Comparison of ENCODE assay signal across 1 cellular context in the genomic region with DNA sequence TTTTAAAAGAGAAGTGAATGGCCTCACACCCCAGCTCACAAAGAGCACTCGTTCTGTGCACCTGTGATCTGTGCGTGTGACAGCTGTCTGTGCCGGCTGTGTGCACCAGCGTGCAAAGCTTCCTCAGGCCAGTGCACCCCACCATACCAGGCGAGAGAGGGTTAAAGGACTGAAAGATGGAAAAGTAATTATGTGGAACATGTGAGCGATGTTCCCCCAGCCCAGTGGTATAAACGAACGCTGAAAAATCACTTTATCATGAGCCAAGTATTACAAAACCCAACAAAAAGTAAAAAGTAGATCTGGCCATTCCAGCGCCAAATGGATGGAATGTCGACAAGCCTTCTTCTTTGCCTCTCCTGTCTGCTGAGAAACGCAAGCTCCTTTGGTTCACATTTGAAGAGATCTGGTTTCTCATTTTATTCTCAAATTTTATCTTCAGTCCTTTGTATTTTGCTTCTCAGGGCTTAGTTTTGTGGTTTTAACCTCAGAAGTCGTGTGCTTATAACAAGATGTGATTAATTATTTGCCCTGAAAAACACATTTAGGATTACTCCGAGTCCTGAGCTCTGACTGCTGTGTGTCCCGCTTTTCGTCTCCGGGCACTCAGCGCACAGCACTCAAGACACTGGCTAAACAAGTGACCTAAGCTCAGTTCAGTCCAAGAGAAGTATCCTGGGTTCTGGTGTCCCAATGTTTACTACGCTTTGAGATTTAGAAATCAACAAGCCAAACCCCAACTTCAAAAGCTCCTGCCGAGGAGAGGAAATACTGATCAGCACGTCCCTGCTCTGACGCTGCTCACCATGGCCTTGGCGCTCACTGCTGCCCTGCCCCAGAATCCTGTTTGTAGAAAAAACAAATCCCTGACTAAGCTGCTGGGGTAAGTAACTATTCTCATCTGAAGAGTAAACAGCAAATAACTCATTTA.
A peak's percentile ranks its signal among the peaks of the same experiment; 100 is the strongest.
TF ChIP-seq lines count a peak whose summit lies in the region.

No MANE protein-coding gene starts in this region.

TF ChIP-seq in HepG2, 621 proteins besides CTCF, POLR2A, EP300 and RAD21 (continued from another document and continues in another):
- TF ChIP-seq, protein P1, sequence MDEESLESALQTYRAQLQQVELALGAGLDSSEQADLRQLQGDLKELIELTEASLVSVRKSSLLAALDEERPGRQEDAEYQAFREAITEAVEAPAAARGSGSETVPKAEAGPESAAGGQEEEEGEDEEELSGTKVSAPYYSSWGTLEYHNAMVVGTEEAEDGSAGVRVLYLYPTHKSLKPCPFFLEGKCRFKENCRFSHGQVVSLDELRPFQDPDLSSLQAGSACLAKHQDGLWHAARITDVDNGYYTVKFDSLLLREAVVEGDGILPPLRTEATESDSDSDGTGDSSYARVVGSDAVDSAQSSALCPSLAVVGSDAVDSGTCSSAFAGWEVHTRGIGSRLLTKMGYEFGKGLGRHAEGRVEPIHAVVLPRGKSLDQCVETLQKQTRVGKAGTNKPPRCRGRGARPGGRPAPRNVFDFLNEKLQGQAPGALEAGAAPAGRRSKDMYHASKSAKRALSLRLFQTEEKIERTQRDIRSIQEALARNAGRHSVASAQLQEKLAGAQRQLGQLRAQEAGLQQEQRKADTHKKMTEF (CRISPR knock-in tag; IDR thresholded peaks at IDR 0.05), result no peak
- peak; percentile 83; the same call in 1 of the 2 replicates for TF ChIP-seq FOXJ3 (CRISPR knock-in tag; IDR thresholded peaks at IDR 0.05; ENCODE audit: borderline replicate concordance)
- no peak for TF ChIP-seq CAMTA2 (CRISPR knock-in tag; IDR thresholded peaks at IDR 0.05; ENCODE audit: borderline replicate concordance)
- TF ChIP-seq, protein P2, sequence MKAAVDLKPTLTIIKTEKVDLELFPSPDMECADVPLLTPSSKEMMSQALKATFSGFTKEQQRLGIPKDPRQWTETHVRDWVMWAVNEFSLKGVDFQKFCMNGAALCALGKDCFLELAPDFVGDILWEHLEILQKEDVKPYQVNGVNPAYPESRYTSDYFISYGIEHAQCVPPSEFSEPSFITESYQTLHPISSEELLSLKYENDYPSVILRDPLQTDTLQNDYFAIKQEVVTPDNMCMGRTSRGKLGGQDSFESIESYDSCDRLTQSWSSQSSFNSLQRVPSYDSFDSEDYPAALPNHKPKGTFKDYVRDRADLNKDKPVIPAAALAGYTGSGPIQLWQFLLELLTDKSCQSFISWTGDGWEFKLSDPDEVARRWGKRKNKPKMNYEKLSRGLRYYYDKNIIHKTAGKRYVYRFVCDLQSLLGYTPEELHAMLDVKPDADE (CRISPR knock-in tag; IDR thresholded peaks at IDR 0.05), result no peak
- TF ChIP-seq KLF6 (CRISPR knock-in tag; IDR thresholded peaks at IDR 0.05), result no peak
- TF ChIP-seq TMF1 (CRISPR knock-in tag; IDR thresholded peaks at IDR 0.05; ENCODE audit: low read depth), result no peak
- TF ChIP-seq ATF1 (CRISPR knock-in tag; IDR thresholded peaks at IDR 0.05), result no peak
- no peak for TF ChIP-seq ZC3H4 (CRISPR knock-in tag; IDR thresholded peaks at IDR 0.05; ENCODE audit: borderline replicate concordance)
- peak; percentile 34 for TF ChIP-seq POLR2AphosphoS5 (IDR thresholded peaks at IDR 0.05; ENCODE audit: low read depth, low read length)
- TF ChIP-seq, protein P3, sequence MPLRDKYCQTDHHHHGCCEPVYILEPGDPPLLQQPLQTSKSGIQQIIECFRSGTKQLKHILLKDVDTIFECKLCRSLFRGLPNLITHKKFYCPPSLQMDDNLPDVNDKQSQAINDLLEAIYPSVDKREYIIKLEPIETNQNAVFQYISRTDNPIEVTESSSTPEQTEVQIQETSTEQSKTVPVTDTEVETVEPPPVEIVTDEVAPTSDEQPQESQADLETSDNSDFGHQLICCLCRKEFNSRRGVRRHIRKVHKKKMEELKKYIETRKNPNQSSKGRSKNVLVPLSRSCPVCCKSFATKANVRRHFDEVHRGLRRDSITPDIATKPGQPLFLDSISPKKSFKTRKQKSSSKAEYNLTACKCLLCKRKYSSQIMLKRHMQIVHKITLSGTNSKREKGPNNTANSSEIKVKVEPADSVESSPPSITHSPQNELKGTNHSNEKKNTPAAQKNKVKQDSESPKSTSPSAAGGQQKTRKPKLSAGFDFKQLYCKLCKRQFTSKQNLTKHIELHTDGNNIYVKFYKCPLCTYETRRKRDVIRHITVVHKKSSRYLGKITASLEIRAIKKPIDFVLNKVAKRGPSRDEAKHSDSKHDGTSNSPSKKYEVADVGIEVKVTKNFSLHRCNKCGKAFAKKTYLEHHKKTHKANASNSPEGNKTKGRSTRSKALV (CRISPR knock-in tag; IDR thresholded peaks at IDR 0.05), result no peak
- TF ChIP-seq HCFC1 (IDR thresholded peaks at IDR 0.05; ENCODE audit: low read depth, low read length), result no peak
- TF ChIP-seq ZNF207 (IDR thresholded peaks at IDR 0.05; ENCODE audit: borderline replicate concordance), result no peak
- no peak for TF ChIP-seq ZNF552 (CRISPR knock-in tag; IDR thresholded peaks at IDR 0.05; ENCODE audit: borderline replicate concordance)
- TF ChIP-seq, protein P4, sequence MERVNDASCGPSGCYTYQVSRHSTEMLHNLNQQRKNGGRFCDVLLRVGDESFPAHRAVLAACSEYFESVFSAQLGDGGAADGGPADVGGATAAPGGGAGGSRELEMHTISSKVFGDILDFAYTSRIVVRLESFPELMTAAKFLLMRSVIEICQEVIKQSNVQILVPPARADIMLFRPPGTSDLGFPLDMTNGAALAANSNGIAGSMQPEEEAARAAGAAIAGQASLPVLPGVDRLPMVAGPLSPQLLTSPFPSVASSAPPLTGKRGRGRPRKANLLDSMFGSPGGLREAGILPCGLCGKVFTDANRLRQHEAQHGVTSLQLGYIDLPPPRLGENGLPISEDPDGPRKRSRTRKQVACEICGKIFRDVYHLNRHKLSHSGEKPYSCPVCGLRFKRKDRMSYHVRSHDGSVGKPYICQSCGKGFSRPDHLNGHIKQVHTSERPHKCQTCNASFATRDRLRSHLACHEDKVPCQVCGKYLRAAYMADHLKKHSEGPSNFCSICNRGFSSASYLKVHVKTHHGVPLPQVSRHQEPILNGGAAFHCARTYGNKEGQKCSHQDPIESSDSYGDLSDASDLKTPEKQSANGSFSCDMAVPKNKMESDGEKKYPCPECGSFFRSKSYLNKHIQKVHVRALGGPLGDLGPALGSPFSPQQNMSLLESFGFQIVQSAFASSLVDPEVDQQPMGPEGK (CRISPR knock-in tag; IDR thresholded peaks at IDR 0.05), result no peak
- no peak for TF ChIP-seq ZNF354B (CRISPR knock-in tag; IDR thresholded peaks at IDR 0.05)
- TF ChIP-seq, protein P5, sequence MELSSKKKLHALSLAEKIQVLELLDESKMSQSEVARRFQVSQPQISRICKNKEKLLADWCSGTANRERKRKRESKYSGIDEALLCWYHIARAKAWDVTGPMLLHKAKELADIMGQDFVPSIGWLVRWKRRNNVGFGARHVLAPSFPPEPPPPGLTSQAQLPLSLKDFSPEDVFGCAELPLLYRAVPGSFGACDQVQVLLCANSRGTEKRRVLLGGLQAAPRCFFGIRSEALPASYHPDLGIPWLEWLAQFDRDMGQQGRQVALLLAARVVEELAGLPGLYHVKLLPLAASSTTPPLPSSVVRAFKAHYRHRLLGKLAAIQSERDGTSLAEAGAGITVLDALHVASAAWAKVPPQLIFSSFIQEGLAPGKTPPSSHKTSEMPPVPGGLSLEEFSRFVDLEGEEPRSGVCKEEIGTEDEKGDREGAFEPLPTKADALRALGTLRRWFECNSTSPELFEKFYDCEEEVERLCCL (CRISPR knock-in tag; IDR thresholded peaks at IDR 0.05; ENCODE audit: borderline replicate concordance), result no peak; the same call in 1 of the 2 replicates
- TF ChIP-seq ZNF850 (CRISPR knock-in tag; conservative IDR thresholded peaks at IDR 0.05), result no peak
- TF ChIP-seq ZNF326 (CRISPR knock-in tag; IDR thresholded peaks at IDR 0.05; ENCODE audit: borderline replicate concordance), result no peak
- TF ChIP-seq RBFOX2 (IDR thresholded peaks at IDR 0.05; ENCODE audit: low read depth, low read length), result no peak
- TF ChIP-seq ZNF234 (CRISPR knock-in tag; conservative IDR thresholded peaks at IDR 0.05), result no peak
- TF ChIP-seq, protein P6, sequence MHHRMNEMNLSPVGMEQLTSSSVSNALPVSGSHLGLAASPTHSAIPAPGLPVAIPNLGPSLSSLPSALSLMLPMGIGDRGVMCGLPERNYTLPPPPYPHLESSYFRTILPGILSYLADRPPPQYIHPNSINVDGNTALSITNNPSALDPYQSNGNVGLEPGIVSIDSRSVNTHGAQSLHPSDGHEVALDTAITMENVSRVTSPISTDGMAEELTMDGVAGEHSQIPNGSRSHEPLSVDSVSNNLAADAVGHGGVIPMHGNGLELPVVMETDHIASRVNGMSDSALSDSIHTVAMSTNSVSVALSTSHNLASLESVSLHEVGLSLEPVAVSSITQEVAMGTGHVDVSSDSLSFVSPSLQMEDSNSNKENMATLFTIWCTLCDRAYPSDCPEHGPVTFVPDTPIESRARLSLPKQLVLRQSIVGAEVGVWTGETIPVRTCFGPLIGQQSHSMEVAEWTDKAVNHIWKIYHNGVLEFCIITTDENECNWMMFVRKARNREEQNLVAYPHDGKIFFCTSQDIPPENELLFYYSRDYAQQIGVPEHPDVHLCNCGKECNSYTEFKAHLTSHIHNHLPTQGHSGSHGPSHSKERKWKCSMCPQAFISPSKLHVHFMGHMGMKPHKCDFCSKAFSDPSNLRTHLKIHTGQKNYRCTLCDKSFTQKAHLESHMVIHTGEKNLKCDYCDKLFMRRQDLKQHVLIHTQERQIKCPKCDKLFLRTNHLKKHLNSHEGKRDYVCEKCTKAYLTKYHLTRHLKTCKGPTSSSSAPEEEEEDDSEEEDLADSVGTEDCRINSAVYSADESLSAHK (CRISPR knock-in tag; IDR thresholded peaks at IDR 0.05; ENCODE audit: borderline replicate concordance), result no peak
- no peak for TF ChIP-seq DR1 (CRISPR knock-in tag; IDR thresholded peaks at IDR 0.05)
- TF ChIP-seq, protein P7, sequence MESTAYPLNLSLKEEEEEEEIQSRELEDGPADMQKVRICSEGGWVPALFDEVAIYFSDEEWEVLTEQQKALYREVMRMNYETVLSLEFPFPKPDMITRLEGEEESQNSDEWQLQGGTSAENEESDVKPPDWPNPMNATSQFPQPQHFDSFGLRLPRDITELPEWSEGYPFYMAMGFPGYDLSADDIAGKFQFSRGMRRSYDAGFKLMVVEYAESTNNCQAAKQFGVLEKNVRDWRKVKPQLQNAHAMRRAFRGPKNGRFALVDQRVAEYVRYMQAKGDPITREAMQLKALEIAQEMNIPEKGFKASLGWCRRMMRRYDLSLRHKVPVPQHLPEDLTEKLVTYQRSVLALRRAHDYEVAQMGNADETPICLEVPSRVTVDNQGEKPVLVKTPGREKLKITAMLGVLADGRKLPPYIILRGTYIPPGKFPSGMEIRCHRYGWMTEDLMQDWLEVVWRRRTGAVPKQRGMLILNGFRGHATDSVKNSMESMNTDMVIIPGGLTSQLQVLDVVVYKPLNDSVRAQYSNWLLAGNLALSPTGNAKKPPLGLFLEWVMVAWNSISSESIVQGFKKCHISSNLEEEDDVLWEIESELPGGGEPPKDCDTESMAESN (CRISPR knock-in tag; conservative IDR thresholded peaks at IDR 0.05), result no peak
- no peak for TF ChIP-seq ZSCAN9 (CRISPR knock-in tag; IDR thresholded peaks at IDR 0.05; ENCODE audit: borderline replicate concordance)
- peak; percentile 91 for TF ChIP-seq SALL1 (CRISPR knock-in tag; IDR thresholded peaks at IDR 0.05)
- TF ChIP-seq, protein P8, sequence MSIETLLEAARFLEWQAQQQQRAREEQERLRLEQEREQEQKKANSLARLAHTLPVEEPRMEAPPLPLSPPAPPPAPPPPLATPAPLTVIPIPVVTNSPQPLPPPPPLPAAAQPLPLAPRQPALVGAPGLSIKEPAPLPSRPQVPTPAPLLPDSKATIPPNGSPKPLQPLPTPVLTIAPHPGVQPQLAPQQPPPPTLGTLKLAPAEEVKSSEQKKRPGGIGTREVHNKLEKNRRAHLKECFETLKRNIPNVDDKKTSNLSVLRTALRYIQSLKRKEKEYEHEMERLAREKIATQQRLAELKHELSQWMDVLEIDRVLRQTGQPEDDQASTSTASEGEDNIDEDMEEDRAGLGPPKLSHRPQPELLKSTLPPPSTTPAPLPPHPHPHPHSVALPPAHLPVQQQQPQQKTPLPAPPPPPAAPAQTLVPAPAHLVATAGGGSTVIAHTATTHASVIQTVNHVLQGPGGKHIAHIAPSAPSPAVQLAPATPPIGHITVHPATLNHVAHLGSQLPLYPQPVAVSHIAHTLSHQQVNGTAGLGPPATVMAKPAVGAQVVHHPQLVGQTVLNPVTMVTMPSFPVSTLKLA (IDR thresholded peaks at IDR 0.05), result no peak
- TF ChIP-seq, protein P9, sequence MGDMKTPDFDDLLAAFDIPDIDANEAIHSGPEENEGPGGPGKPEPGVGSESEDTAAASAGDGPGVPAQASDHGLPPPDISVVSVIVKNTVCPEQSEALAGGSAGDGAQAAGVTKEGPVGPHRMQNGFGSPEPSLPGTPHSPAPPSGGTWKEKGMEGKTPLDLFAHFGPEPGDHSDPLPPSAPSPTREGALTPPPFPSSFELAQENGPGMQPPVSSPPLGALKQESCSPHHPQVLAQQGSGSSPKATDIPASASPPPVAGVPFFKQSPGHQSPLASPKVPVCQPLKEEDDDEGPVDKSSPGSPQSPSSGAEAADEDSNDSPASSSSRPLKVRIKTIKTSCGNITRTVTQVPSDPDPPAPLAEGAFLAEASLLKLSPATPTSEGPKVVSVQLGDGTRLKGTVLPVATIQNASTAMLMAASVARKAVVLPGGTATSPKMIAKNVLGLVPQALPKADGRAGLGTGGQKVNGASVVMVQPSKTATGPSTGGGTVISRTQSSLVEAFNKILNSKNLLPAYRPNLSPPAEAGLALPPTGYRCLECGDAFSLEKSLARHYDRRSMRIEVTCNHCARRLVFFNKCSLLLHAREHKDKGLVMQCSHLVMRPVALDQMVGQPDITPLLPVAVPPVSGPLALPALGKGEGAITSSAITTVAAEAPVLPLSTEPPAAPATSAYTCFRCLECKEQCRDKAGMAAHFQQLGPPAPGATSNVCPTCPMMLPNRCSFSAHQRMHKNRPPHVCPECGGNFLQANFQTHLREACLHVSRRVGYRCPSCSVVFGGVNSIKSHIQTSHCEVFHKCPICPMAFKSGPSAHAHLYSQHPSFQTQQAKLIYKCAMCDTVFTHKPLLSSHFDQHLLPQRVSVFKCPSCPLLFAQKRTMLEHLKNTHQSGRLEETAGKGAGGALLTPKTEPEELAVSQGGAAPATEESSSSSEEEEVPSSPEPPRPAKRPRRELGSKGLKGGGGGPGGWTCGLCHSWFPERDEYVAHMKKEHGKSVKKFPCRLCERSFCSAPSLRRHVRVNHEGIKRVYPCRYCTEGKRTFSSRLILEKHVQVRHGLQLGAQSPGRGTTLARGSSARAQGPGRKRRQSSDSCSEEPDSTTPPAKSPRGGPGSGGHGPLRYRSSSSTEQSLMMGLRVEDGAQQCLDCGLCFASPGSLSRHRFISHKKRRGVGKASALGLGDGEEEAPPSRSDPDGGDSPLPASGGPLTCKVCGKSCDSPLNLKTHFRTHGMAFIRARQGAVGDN (CRISPR knock-in tag; IDR thresholded peaks at IDR 0.05), result peak; percentile 64
- no peak for TF ChIP-seq AKAP8 (CRISPR knock-in tag; IDR thresholded peaks at IDR 0.05)
- TF ChIP-seq, protein P10, sequence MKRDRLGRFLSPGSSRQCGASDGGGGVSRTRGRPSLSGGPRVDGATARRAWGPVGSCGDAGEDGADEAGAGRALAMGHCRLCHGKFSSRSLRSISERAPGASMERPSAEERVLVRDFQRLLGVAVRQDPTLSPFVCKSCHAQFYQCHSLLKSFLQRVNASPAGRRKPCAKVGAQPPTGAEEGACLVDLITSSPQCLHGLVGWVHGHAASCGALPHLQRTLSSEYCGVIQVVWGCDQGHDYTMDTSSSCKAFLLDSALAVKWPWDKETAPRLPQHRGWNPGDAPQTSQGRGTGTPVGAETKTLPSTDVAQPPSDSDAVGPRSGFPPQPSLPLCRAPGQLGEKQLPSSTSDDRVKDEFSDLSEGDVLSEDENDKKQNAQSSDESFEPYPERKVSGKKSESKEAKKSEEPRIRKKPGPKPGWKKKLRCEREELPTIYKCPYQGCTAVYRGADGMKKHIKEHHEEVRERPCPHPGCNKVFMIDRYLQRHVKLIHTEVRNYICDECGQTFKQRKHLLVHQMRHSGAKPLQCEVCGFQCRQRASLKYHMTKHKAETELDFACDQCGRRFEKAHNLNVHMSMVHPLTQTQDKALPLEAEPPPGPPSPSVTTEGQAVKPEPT (CRISPR knock-in tag; IDR thresholded peaks at IDR 0.05; ENCODE audit: low read depth), result no peak
- 0 out of 2 replicates have a peak, but pooled peaks have one; percentile 44 for TF ChIP-seq ZNF136 (CRISPR knock-in tag; IDR thresholded peaks at IDR 0.05; ENCODE audit: low read depth)
- no peak for TF ChIP-seq KAT7 (CRISPR knock-in tag; IDR thresholded peaks at IDR 0.05; ENCODE audit: borderline replicate concordance)
- TF ChIP-seq HES4 (CRISPR knock-in tag; IDR thresholded peaks at IDR 0.05; ENCODE audit: borderline replicate concordance), result no peak
